In the genomic region with DNA sequence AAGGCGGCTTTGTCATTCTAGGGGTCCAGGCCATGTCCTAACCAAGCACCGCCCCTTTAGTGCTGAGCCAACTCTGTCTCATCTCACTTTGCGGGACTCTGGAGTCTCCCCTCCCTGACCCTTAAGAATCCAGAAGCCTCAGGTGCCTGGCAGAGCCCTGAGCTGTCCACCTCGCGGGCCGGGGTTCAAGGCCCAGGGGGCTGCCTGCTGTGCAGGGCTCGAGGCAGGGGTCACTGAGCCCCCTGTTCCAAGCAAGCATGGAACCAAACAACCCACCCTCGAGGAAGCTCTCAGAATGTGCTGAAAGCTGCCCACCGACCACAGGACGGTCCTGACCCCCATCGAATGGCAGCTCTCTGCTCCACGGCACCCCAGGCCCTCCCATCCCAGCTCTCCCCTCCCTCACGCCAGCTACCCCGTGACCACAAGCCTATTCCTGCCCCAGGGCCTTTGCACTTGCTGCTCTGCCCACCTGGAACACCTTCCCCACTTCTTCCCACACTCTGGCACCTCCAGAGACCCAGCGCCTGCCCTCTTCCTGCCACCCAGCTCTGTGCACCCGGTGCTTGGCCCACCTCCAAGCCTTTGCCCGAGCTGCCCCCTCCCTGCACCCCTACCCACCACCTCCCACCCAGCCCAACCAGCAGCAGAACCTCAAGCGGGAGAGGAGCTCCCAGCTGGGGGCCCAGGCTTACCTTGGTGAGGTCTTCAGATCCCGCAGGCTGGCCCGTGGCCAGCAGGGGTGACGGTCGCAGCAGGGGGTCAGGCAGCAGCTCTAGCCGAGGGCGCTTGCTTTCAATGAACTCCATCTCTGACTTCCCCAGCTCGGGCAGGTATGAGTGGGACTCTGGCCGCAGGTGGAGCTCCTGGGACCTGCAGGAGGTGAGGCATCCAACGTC, we compare ENCODE assay signal across 19 cellular contexts.
DNase-seq lines count a peak whose midpoint lies in the region; ATAC-seq, FAIRE-seq and TF ChIP-seq lines count a peak whose summit lies in the region.
"Had no signal": no experiment of that assay in that cellular context is flagged by ENCODE, and none has a peak within 500 bp of the region (broad histone marks: within the 10 kb centered on the region; RNA-seq: fewer than 3 reads in every experiment).

No MANE protein-coding gene starts in this region.

- no peak overlapping the region for H2BK12ac ChIP-seq in neuronal stem cell (ENCODE audit: low read length)

- no peak overlapping the region for H3K4me3 ChIP-seq in BLaER1 treated with 17β-estradiol and CSF1 and Interleukin-3, amounts not matched to agents 10 nM and 100 nM
- H3K4me3 ChIP-seq in H7 (ENCODE audit: insufficient read depth, low read depth, low read length) (no peak overlapping the region), K562 (no peak overlapping the region), neuronal stem cell (ENCODE audit: low read length in 2 of 2) (no peak overlapping the region), MM.1S (ENCODE audit: low read length) (no peak overlapping the region)

- H3K4me1 ChIP-seq in BLaER1 treated with 17β-estradiol and CSF1 and Interleukin-3, amounts not matched to agents 10 nM and 100 nM: peaks cover 68 to 92% (median 78%) of the 10 kb centered on the region in 10 experiments
- H3K4me1 ChIP-seq in K562 (replicated peaks in 1 of 2; ENCODE audit: control insufficient read depth in 2 of 2, insufficient read depth in 2 of 2, low read length in 2 of 2): peaks cover 15 to 78% of the 10 kb centered on the region in 2 experiments
- H3K4me1 ChIP-seq in neuronal stem cell (ENCODE audit: control insufficient read depth in 2 of 2, insufficient read depth in 1 of 2, low read depth in 1 of 2, low read length in 2 of 2): peaks cover 4 to 16% of the 10 kb centered on the region in 2 donors
- H3K4me1 ChIP-seq in MM.1S (ENCODE audit: low read length): peaks cover 6% of the 10 kb centered on the region; the same call in 1 of the 2 replicates

- no peak for TF ChIP-seq RAD21 in K562 (CRISPR knock-in tag; conservative IDR thresholded peaks at IDR 0.05 in 1 of 2, IDR thresholded peaks at IDR 0.05 in 1 of 2)

- no peak overlapping the region for H4K91ac ChIP-seq in neuronal stem cell (ENCODE audit: low read depth, low read length, poor library complexity)

- TF ChIP-seq POLR2A in K562 (conservative IDR thresholded peaks at IDR 0.05): no peak

- no peaks in the 10 kb centered on the region for H3F3A ChIP-seq in MM.1S (ENCODE audit: insufficient read depth, low read length)

- no peaks in the 10 kb centered on the region for H3K27me3 ChIP-seq in BLaER1 treated with 17β-estradiol and CSF1 and Interleukin-3, amounts not matched to agents 10 nM and 100 nM
- H3K27me3 ChIP-seq in H7 (ENCODE audit: control insufficient read depth, insufficient read depth, low read length) (no peaks in the 10 kb centered on the region), K562 (ENCODE audit: control insufficient read depth in 2 of 2, insufficient read depth in 2 of 2, low read length in 2 of 2) (no peaks in the 10 kb centered on the region), neuronal stem cell (ENCODE audit: control insufficient read depth in 3 of 3, insufficient read depth in 3 of 3, low read depth in 1 of 3, low read length in 3 of 3) (no peaks in the 10 kb centered on the region), MM.1S (replicated peaks; ENCODE audit: insufficient read depth, low read length) (no peaks in the 10 kb centered on the region)

- BruUV-seq in K562 (replicated peaks; lab: Mats Ljungman, UMichigan): no TSS peak

- peaks cover 94 to 100% (median 98%) of the 10 kb centered on the region in 11 experiments for H4K20me1 ChIP-seq in BLaER1 treated with 17β-estradiol and CSF1 and Interleukin-3, amounts not matched to agents 10 nM and 100 nM
- peaks cover 14% of the 10 kb centered on the region; the same call in 1 of the 2 replicates for H4K20me1 ChIP-seq in K562 (replicated peaks; ENCODE audit: control insufficient read depth, insufficient read depth, low read length)
- no peaks in the 10 kb centered on the region; the same call in 1 of the 2 replicates for H4K20me1 ChIP-seq in MM.1S (ENCODE audit: insufficient read depth, low read length)

- no peak for TF ChIP-seq EP300 in K562 (IDR thresholded peaks at IDR 0.05; ENCODE audit: low read length)

- peak overlapping the region; percentile 33 for H2BK15ac ChIP-seq in neuronal stem cell (ENCODE audit: low read length)

- H3K79me1 ChIP-seq in neuronal stem cell (ENCODE audit: low read depth, low read length): peaks cover 17% of the 10 kb centered on the region

- peak overlapping the region; percentile 54 for H3K18ac ChIP-seq in neuronal stem cell (ENCODE audit: low read length)

- H3K4me2 ChIP-seq in BLaER1 treated with 17β-estradiol and CSF1 and Interleukin-3, amounts not matched to agents 10 nM and 100 nM: peak overlapping the region in 7 of 11 experiments; percentile 16 to 96 (median 87); a peak in 11 of 22 replicates
- H3K4me2 ChIP-seq in K562 (ENCODE audit: insufficient read depth, low read length) (no peak overlapping the region), neuronal stem cell (ENCODE audit: insufficient read depth, low read length, poor library complexity, severe bottlenecking) (no peak overlapping the region), MM.1S (ENCODE audit: low read depth, low read length) (no peak overlapping the region)
- H3K4me2 ChIP-seq: SK-N-SH had no signal

- POLR2A ChIA-PET in K562 (lab: Yijun Ruan, JAX): no interaction called here

- peak overlapping the region; percentile 13 for H2BK5ac ChIP-seq in neuronal stem cell (ENCODE audit: low read length)

- no peak overlapping the region for H3K4ac ChIP-seq in neuronal stem cell (ENCODE audit: low read length)

- H2BK120ac ChIP-seq in neuronal stem cell (ENCODE audit: low read depth, low read length): no peak overlapping the region

- in situ Hi-C loops in K562 (cut with MboI): no loop called here

- no peak overlapping the region for H3K14ac ChIP-seq in neuronal stem cell (ENCODE audit: low read length)

- no peak overlapping the region for H4K8ac ChIP-seq in neuronal stem cell (ENCODE audit: low read depth, low read length)

- H3K9me2 ChIP-seq in MM.1S (replicated peaks; ENCODE audit: insufficient read depth, low read length): no peaks in the 10 kb centered on the region
- H3K9me2 ChIP-seq: SK-N-SH had no signal

- 84% methylated on average over 19 of the region's 27 CpGs for WGBS in K562 (ENCODE audit: insufficient coverage, low coverage, missing lambda C conversion rate)
- WGBS in neuronal stem cell (ENCODE audit: extremely low coverage in 2 of 2, insufficient read length in 2 of 2, insufficient replicate concordance in 1 of 2), 2 donors: no CpG with 5 or more reads among the region's 27 CpGs

- no peak for FAIRE-seq in K562 (lab: Jason Lieb, UNC)
- FAIRE-seq: G401.6, H54, RCC 7860 had no signal

- no peaks in the 10 kb centered on the region for H3K9me3 ChIP-seq in BLaER1 treated with 17β-estradiol and CSF1 and Interleukin-3, amounts not matched to agents 10 nM and 100 nM (replicated peaks in 1 of 11)
- no peaks in the 10 kb centered on the region for H3K9me3 ChIP-seq in K562 (replicated peaks; ENCODE audit: control insufficient read depth, insufficient read depth, low read depth, low read length)
- H3K9me3 ChIP-seq in neuronal stem cell (replicated peaks in 1 of 2; ENCODE audit: control insufficient read depth in 2 of 2, insufficient read depth in 1 of 2, low read depth in 1 of 2, low read length in 2 of 2): peaks cover 0 to 3% of the 10 kb centered on the region in 2 donors
- no peaks in the 10 kb centered on the region for H3K9me3 ChIP-seq in MM.1S (replicated peaks; ENCODE audit: insufficient read depth, low read length)
- H3K9me3 ChIP-seq: SK-N-SH had no signal

- H3K36me3 ChIP-seq in BLaER1 treated with 17β-estradiol and CSF1 and Interleukin-3, amounts not matched to agents 10 nM and 100 nM: peaks cover 20 to 83% (median 40%) of the 10 kb centered on the region in 11 experiments
- H3K36me3 ChIP-seq in H7 (replicated peaks; ENCODE audit: control insufficient read depth, insufficient read depth, low read length) (peaks cover 13% of the 10 kb centered on the region), K562 (ENCODE audit: control insufficient read depth, insufficient read depth, low read length) (peaks cover 48% of the 10 kb centered on the region; the same call in 2 of the 3 replicates), neuronal stem cell (replicated peaks in 1 of 2; ENCODE audit: control insufficient read depth in 2 of 2, insufficient read depth in 2 of 2, low read length in 2 of 2) (peaks cover 17 to 41% of the 10 kb centered on the region in 2 donors), MM.1S (replicated peaks; ENCODE audit: insufficient read depth, low read length) (no peaks in the 10 kb centered on the region)

- peaks cover 9% of the 10 kb centered on the region; the same call in 2 of the 3 replicates for H3K79me2 ChIP-seq in K562 (ENCODE audit: control insufficient read depth, insufficient read depth, low read length)
- peaks cover 22% of the 10 kb centered on the region for H3K79me2 ChIP-seq in MM.1S (ENCODE audit: low read length)

- DNase-seq in H7 (peak; percentile 64), K562 (ENCODE audit: extremely low read depth in 1 of 4, low spot score in 3 of 4) (no peak), neuronal stem cell (ENCODE audit: low spot score) (no peak), MM.1S (no peak), NCI-H1417 treated with DMSO at 0.1 percent for 48 hours (lab: John Stamatoyannopoulos, UW) (no peak), activated gamma-delta T cell treated with Interleukin-2 at 50 U/mL for 16 hours (no peak)
- DNase-seq: ACHN; NCI-H1105 treated with DMSO at 0.1 percent for 48 hours; NCI-H1694 treated with DMSO at 0.1 percent for 48 hours; NCI-H2107; NCI-H510A; NCI-H748 treated with DMSO at 0.1 percent for 48 hours; NK-92 treated with Interleukin-12 subunit alpha and Interleukin-12 subunit beta, amount 100 ng/mL, for 24 hours; SHP77 treated with DMSO at 0.1 percent for 48 hours; SK-N-SH had no signal

- H3K9me1 ChIP-seq in K562 (ENCODE audit: control insufficient read depth, insufficient read depth, low read length): peaks cover 3% of the 10 kb centered on the region

- CTCF ChIA-PET in K562 (lab: Yijun Ruan, JAX; ENCODE audit: low intra/inter-chr PET ratio): no interaction called here

- TF ChIP-seq CTCF in K562 (IDR thresholded peaks at IDR 0.05 in 2 of 3, conservative IDR thresholded peaks at IDR 0.05 in 1 of 3; ENCODE audit: insufficient read depth in 2 of 3, low read depth in 1 of 3, low read length in 3 of 3): no peak
- no peak for TF ChIP-seq CTCF in MM.1S (IDR thresholded peaks at IDR 0.05; ENCODE audit: low read length)

- no peak overlapping the region for H2AFZ ChIP-seq in K562 (ENCODE audit: low read depth, low read length)
- H2AFZ ChIP-seq in neuronal stem cell (ENCODE audit: low read length): no peak overlapping the region
- no peak overlapping the region for H2AFZ ChIP-seq in MM.1S (ENCODE audit: low read length)

- ATAC-seq in K562: no peak

- no peak overlapping the region for H3K27ac ChIP-seq in BLaER1 treated with 17β-estradiol and CSF1 and Interleukin-3, amounts not matched to agents 10 nM and 100 nM
- no peak overlapping the region for H3K27ac ChIP-seq in K562 (ENCODE audit: extremely low read depth, low read depth, low read length)
- H3K27ac ChIP-seq in neuronal stem cell (replicated peaks; ENCODE audit: low read length): no peak overlapping the region
- no peak overlapping the region for H3K27ac ChIP-seq in MM.1S (ENCODE audit: low read length)

- H2AK5ac ChIP-seq in neuronal stem cell (ENCODE audit: low read depth, low read length): peak overlapping the region; percentile 52

- peak overlapping the region in 1 of 11 experiments; percentile 3; a peak in 1 of 22 replicates for H3K9ac ChIP-seq in BLaER1 treated with 17β-estradiol and CSF1 and Interleukin-3, amounts not matched to agents 10 nM and 100 nM
- peak overlapping the region in 1 of 2 experiments; percentile 23; a peak in 1 of 4 replicates for H3K9ac ChIP-seq in K562 (ENCODE audit: insufficient read depth in 1 of 2, low read depth in 2 of 2, low read length in 2 of 2)
- no peak overlapping the region for H3K9ac ChIP-seq in neuronal stem cell (ENCODE audit: low read depth, low read length, poor library complexity)
- no peak overlapping the region for H3K9ac ChIP-seq in MM.1S (ENCODE audit: low read length)
- H3K9ac ChIP-seq: SK-N-SH had no signal

- H3K23ac ChIP-seq in neuronal stem cell (ENCODE audit: low read depth, low read length, poor library complexity): peak overlapping the region; percentile 55

- intact Hi-C loops in K562 (cut with micrococcal nuclease): no loop called here

Comparison
In these comparisons a context has a peak if more than half of its experiments do, and no peak if none do; other contexts are left out.
1. H3K4me2 ChIP-seq: peak in BLaER1 treated with 17β-estradiol and CSF1 and Interleukin-3, amounts not matched to agents 10 nM and 100 nM (7 of 11); none in K562 (single experiment), neuronal stem cell (single experiment) and MM.1S (single experiment).